Comparison of ENCODE assay signal across 8 cellular contexts in genomic region chr22:36659762-36660509, GRCh38. TPM values are rescaled to one million over a fixed set of nuclear protein-coding genes. Genes with fewer than 3 reads are reported as not detected.
A peak's percentile ranks its signal among the peaks of the same experiment; 100 is the strongest.
DNase-seq lines count a peak whose midpoint lies in the region; ATAC-seq, FAIRE-seq and TF ChIP-seq lines count a peak whose summit lies in the region.

No MANE protein-coding gene starts in this region.

- peaks cover 20% of the 10 kb centered on the region for H3K4me1 Mint-ChIP-seq in CD14-positive monocyte

- H3K4me3 ChIP-seq in SJCRH30: no peak overlapping the region
- H3K4me3 ChIP-seq in lung: no peak overlapping the region

- H3K27ac ChIP-seq in SJCRH30 (no peak overlapping the region), lung (ENCODE audit: low read depth in 1 of 2, low read length in 1 of 2) (peak overlapping the region in 1 of 2 donors; percentile 30)

- H3K27ac Mint-ChIP-seq in CD14-positive monocyte: peak overlapping the region in 4 of 7 donors; percentile 22 to 56 (median 35)

- peaks cover 12% of the 10 kb centered on the region; the same call in 1 of the 2 replicates for H3K27me3 ChIP-seq in SJCRH30
- H3K27me3 ChIP-seq in lung (ENCODE audit: control insufficient read depth, insufficient read depth): no peaks in the 10 kb centered on the region

- intact Hi-C loops in CD14-positive monocyte (cut with micrococcal nuclease): no loop called here

- peak; percentile 81 for DNase-seq in CD14-positive monocyte (ENCODE audit: low spot score)
- DNase-seq in HTR-8/SVneo (ENCODE audit: insufficient read length, low spot score): peak; percentile 86
- peak; percentile 76 to 83 for DNase-seq in SJCRH30
- DNase-seq in dedifferentiated amniotic fluid mesenchymal stem cell (ENCODE audit: extremely low spot score): peak; percentile 81
- peak; percentile 94 for DNase-seq in lung (ENCODE audit: low spot score)
- peak; percentile 78 for DNase-seq in stimulated activated CD8-positive, alpha-beta memory T cell treated with anti-CD3 and anti-CD28 coated beads, Interleukin-4, amount 100 ng/mL, for 48 hours
- DNase-seq in NCI-H1694 treated with DMSO at 0.1 percent for 48 hours (lab: John Stamatoyannopoulos, UW): no peak

- peak; percentile 79 for ATAC-seq in lung (ENCODE audit: insufficient read depth, low FRiP score)
- no peak for ATAC-seq in GM21423 (IDR thresholded peaks at IDR 0.05; ENCODE audit: unreplicated experiment)

- H3K4me1 ChIP-seq in SJCRH30 (0 out of 2 replicates have a peak, but pooled peaks cover 5% of the 10 kb centered on the region), lung (ENCODE audit: control insufficient read depth in 2 of 2, insufficient read depth in 2 of 2, low read length in 2 of 2) (peaks cover 0 to 11% of the 10 kb centered on the region in 2 donors)

- no peak for TF ChIP-seq CTCF in CD14-positive monocyte (IDR thresholded peaks at IDR 0.05)
- no peak for TF ChIP-seq CTCF in lung (IDR thresholded peaks at IDR 0.05; ENCODE audit: control extremely low read depth, extremely low read depth)

- H3K4me3 Mint-ChIP-seq in CD14-positive monocyte: peak overlapping the region in 1 of 2 donors; percentile 76

- FAIRE-seq in HTR-8/SVneo (lab: Jason Lieb, UNC): peak; percentile 4

- H3K36me3 ChIP-seq in SJCRH30 (no peaks in the 10 kb centered on the region), lung (ENCODE audit: control insufficient read depth in 2 of 2, insufficient read depth in 2 of 2, low read length in 2 of 2) (no peaks in the 10 kb centered on the region)

- WGBS in lung, 2 donors: 27 to 35% methylated on average over 19 of the region's 19 CpGs

- peaks cover 9 to 12% (median 12%) of the 10 kb centered on the region in 3 donors for H3K27me3 Mint-ChIP-seq in CD14-positive monocyte (ENCODE audit: low read depth in 3 of 3)

- H3K9me3 ChIP-seq in SJCRH30 (replicated peaks) (no peaks in the 10 kb centered on the region), lung (ENCODE audit: control insufficient read depth in 2 of 2, insufficient read depth in 1 of 2, low read length in 1 of 2) (peaks cover 0 to 2% of the 10 kb centered on the region in 2 donors)

- peaks cover under 1 to 7% (median 3%) of the 10 kb centered on the region in 7 donors for H3K9me3 Mint-ChIP-seq in CD14-positive monocyte

- no peaks in the 10 kb centered on the region for H3K36me3 Mint-ChIP-seq in CD14-positive monocyte

RNA-seq across cellular contexts. Expression of gene CACNG2, which starts 43.6 kb away (rescaled TPM):
- polyA plus RNA-seq in CD14-positive monocyte (not detected), lung (not detected)
- 0.10 and 0.18 TPM in 2 replicates for total RNA-seq in SJCRH30 (2014; rRNA removed; shearing (Covaris generic))
- not detected for total RNA-seq in lung
